In genomic region chr11:100445231-100445735, GRCh38 we compare ENCODE assay signal across 11 cellular contexts.
DNase-seq lines count a peak whose midpoint lies in the region; ATAC-seq and TF ChIP-seq lines count a peak whose summit lies in the region.
"Had no signal": no experiment of that assay in that cellular context is flagged by ENCODE, and none has a peak within 500 bp of the region (broad histone marks: within the 10 kb centered on the region; RNA-seq: fewer than 3 reads in every experiment).

No MANE protein-coding gene starts in this region.

- H3K27me3 ChIP-seq in brain microvascular endothelial cell (replicated peaks) = no peaks in the 10 kb centered on the region

- H3K27ac ChIP-seq in brain microvascular endothelial cell = no peak overlapping the region
- H3K27ac ChIP-seq: coronary artery, SK-N-MC had no signal

- DNase-seq in A172 (ENCODE audit: low spot score) = peak; percentile 36
- peak; percentile 6 to 16 for DNase-seq in NCI-H187 (lab: John Stamatoyannopoulos, UW)
- DNase-seq in brain microvascular endothelial cell = peak; percentile 9
- DNase-seq in iris pigment epithelial cell (ENCODE audit: low read depth) = peak; percentile 38
- DNase-seq: NCI-H1048 had no signal

- in situ Hi-C loops in brain microvascular endothelial cell (cut with HindIII; ENCODE audit: low pct_ligation_motif_present, low sequenced_read_pairs) = no loop called here

- ATAC-seq in GM21390 (IDR thresholded peaks at IDR 0.05; ENCODE audit: unreplicated experiment) (no peak), GM21381 (IDR thresholded peaks at IDR 0.05; ENCODE audit: unreplicated experiment) (no peak), HG03139 (IDR thresholded peaks at IDR 0.05; ENCODE audit: unreplicated experiment) (no peak), HG03342 (IDR thresholded peaks at IDR 0.05; ENCODE audit: unreplicated experiment) (no peak)

- H3K4me3 ChIP-seq in brain microvascular endothelial cell (ENCODE audit: low read depth, low read length) = no peak overlapping the region
- H3K4me3 ChIP-seq: coronary artery, SK-N-MC had no signal

- no peaks in the 10 kb centered on the region for H3K36me3 ChIP-seq in brain microvascular endothelial cell (replicated peaks)

- TF ChIP-seq CTCF in brain microvascular endothelial cell (IDR thresholded peaks at IDR 0.05; ENCODE audit: low read depth, low read length, missing control alignments) = no peak
